ENCODE assay signal across 1 cellular context in genomic region chr12:116910645-116911449, GRCh38.
TF ChIP-seq lines count a peak whose summit lies in the region.

TSS of gene FBXW8 (plus strand) at chr12:116910950. CDS start at chr12:116911038, 88 bp downstream.

TF ChIP-seq in K562, 482 proteins besides CTCF, POLR2A, EP300 and RAD21 (continued from another document and continues in another):
- TF ChIP-seq TCF7 (IDR thresholded peaks at IDR 0.05; ENCODE audit: borderline replicate concordance) = 0 out of 2 replicates have a peak, but pooled peaks have one; percentile 29
- TF ChIP-seq ZBTB9 (CRISPR knock-in tag; IDR thresholded peaks at IDR 0.05) = peak; percentile 93
- TF ChIP-seq MTF1 (CRISPR knock-in tag; IDR thresholded peaks at IDR 0.05; ENCODE audit: borderline replicate concordance) = no peak
- TF ChIP-seq ZNF212 (CRISPR knock-in tag; IDR thresholded peaks at IDR 0.05) = no peak
- no peak for TF ChIP-seq ZKSCAN3 (CRISPR knock-in tag; IDR thresholded peaks at IDR 0.05)
- no peak for TF ChIP-seq ZNF830 (CRISPR knock-in tag; IDR thresholded peaks at IDR 0.05)
- peak; percentile 99 for TF ChIP-seq ZBTB40 (IDR thresholded peaks at IDR 0.05)
- no peak for TF ChIP-seq ZBTB40 (CRISPR knock-in tag; IDR thresholded peaks at IDR 0.05)
- TF ChIP-seq PHF8 (IDR thresholded peaks at IDR 0.05; ENCODE audit: borderline replicate concordance, low read length) = peak; percentile 87; the same call in 1 of the 2 replicates
- peak; percentile 100 for TF ChIP-seq KLF13 (tag; IDR thresholded peaks at IDR 0.05; ENCODE audit: borderline replicate concordance, low read depth)
- no peak for TF ChIP-seq SMARCC2 (IDR thresholded peaks at IDR 0.05; ENCODE audit: low read depth)
- peak; percentile 32 to 46; a peak in 3 of 4 replicates for TF ChIP-seq NRF1 (conservative IDR thresholded peaks at IDR 0.05 in 1 of 2, IDR thresholded peaks at IDR 0.05 in 1 of 2)
- TF ChIP-seq ZNF12 (CRISPR knock-in tag; IDR thresholded peaks at IDR 0.05) = 0 out of 2 replicates have a peak, but pooled peaks have one; percentile 27
- peak; percentile 62; the same call in 1 of the 2 replicates for TF ChIP-seq ESRRA (IDR thresholded peaks at IDR 0.05; ENCODE audit: borderline replicate concordance, low read depth)
- TF ChIP-seq ZBTB11 (CRISPR knock-in tag; IDR thresholded peaks at IDR 0.05) = peak; percentile 94 to 99 (median 97)
- TF ChIP-seq RBM15 (IDR thresholded peaks at IDR 0.05; ENCODE audit: insufficient read depth, low read length) = no peak
- peak; percentile 72 for TF ChIP-seq FIP1L1 (IDR thresholded peaks at IDR 0.05; ENCODE audit: low read depth, low read length, poor library complexity, severe bottlenecking)
- TF ChIP-seq RBFOX2 (IDR thresholded peaks at IDR 0.05; ENCODE audit: low read depth, low read length) = peak; percentile 95
- TF ChIP-seq MTA1 (IDR thresholded peaks at IDR 0.05; ENCODE audit: borderline replicate concordance) = 0 out of 2 replicates have a peak, but pooled peaks have one; percentile 17
- peak; percentile 90 for TF ChIP-seq BCOR (IDR thresholded peaks at IDR 0.05)
- TF ChIP-seq ELK1 (CRISPR knock-in tag; IDR thresholded peaks at IDR 0.05) = no peak
- TF ChIP-seq SIRT6 (IDR thresholded peaks at IDR 0.05; ENCODE audit: low read depth, low read length) = no peak
- TF ChIP-seq TCF3 (CRISPR knock-in tag; IDR thresholded peaks at IDR 0.05) = 0 out of 2 replicates have a peak, but pooled peaks have one; percentile 19
- TF ChIP-seq KLF6 (CRISPR knock-in tag; IDR thresholded peaks at IDR 0.05; ENCODE audit: borderline replicate concordance) = peak; percentile 73; the same call in 1 of the 2 replicates
- TF ChIP-seq NELFE (IDR thresholded peaks at IDR 0.05; ENCODE audit: insufficient read depth, insufficient read length) = no peak
- 0 out of 2 replicates have a peak, but pooled peaks have one; percentile 56 for TF ChIP-seq HOMEZ (CRISPR knock-in tag; IDR thresholded peaks at IDR 0.05)
- TF ChIP-seq CTBP1 (IDR thresholded peaks at IDR 0.05; ENCODE audit: borderline replicate concordance) = peak; percentile 45; the same call in 1 of the 2 replicates
- peak; percentile 53 for TF ChIP-seq PKNOX1 (IDR thresholded peaks at IDR 0.05)
- no peak for TF ChIP-seq EZH2 (IDR thresholded peaks at IDR 0.05; ENCODE audit: borderline replicate concordance, low read depth, low read length)
- TF ChIP-seq DIDO1 (tag; IDR thresholded peaks at IDR 0.05; ENCODE audit: low read depth) = peak; percentile 75; the same call in 1 of the 2 replicates
- TF ChIP-seq JUN (IDR thresholded peaks at IDR 0.05; ENCODE audit: borderline replicate concordance, low read depth, low read length) = peak; percentile 65; the same call in 1 of the 2 replicates
- TF ChIP-seq JUN (CRISPR knock-in tag; IDR thresholded peaks at IDR 0.05; ENCODE audit: borderline replicate concordance) = no peak
- TF ChIP-seq KAT8 (IDR thresholded peaks at IDR 0.05; ENCODE audit: low read depth) = no peak
- TF ChIP-seq KLF10 (CRISPR knock-in tag; IDR thresholded peaks at IDR 0.05) = no peak
- TF ChIP-seq ZNF280A (IDR thresholded peaks at IDR 0.05; ENCODE audit: low read depth, partially characterized antibody) = no peak
- TF ChIP-seq CBX2 (IDR thresholded peaks at IDR 0.05; ENCODE audit: insufficient read depth, low read length, poor library complexity, severe bottlenecking) = no peak
- peak; percentile 99 for TF ChIP-seq ZNF3 (CRISPR knock-in tag; IDR thresholded peaks at IDR 0.05)
- TF ChIP-seq IRF1 (CRISPR knock-in tag; IDR thresholded peaks at IDR 0.05; ENCODE audit: borderline replicate concordance) = no peak
- peak; percentile 94 for TF ChIP-seq SAP30 (IDR thresholded peaks at IDR 0.05; ENCODE audit: borderline replicate concordance, insufficient read depth, low read depth, low read length, poor library complexity, severe bottlenecking)
- TF ChIP-seq SMARCA5 (IDR thresholded peaks at IDR 0.05) = peak; percentile 83; the same call in 1 of the 2 replicates
- TF ChIP-seq TEAD2 (tag; IDR thresholded peaks at IDR 0.05) = no peak
- TF ChIP-seq BHLHE40 (IDR thresholded peaks at IDR 0.05; ENCODE audit: low read length) = peak; percentile 80
- no peak for TF ChIP-seq RHOXF2B (CRISPR knock-in tag; conservative IDR thresholded peaks at IDR 0.05)
- no peak for TF ChIP-seq NCOA6 (IDR thresholded peaks at IDR 0.05)
